8 cellular contexts compared by ENCODE assay signal in genomic region chr1:194295690-194296089, GRCh38.
DNase-seq lines count a peak whose midpoint lies in the region; ATAC-seq, FAIRE-seq and TF ChIP-seq lines count a peak whose summit lies in the region.

No MANE protein-coding gene starts in this region.

- POLR2A ChIA-PET in endothelial cell of umbilical vein (lab: Charles Lee): no interaction called here

- H3K36me3 ChIP-seq in OCI-LY1 (ENCODE audit: insufficient read depth, low read length) (no peaks in the 10 kb centered on the region), endothelial cell of umbilical vein (ENCODE audit: control insufficient read depth in 2 of 2, extremely low read depth in 1 of 2, insufficient read depth in 2 of 2, low read length in 2 of 2) (no peaks in the 10 kb centered on the region)

- H4K20me1 ChIP-seq in OCI-LY1 (ENCODE audit: insufficient read depth, low read length) (no peaks in the 10 kb centered on the region), endothelial cell of umbilical vein (replicated peaks; ENCODE audit: control insufficient read depth, extremely low read depth, insufficient read depth, low read length) (no peaks in the 10 kb centered on the region)

- no peak for TF ChIP-seq POLR2A in endothelial cell of umbilical vein (IDR thresholded peaks at IDR 0.05; ENCODE audit: low read depth, low read length)

- H3K79me2 ChIP-seq in OCI-LY1 (ENCODE audit: insufficient read depth, low read length) (no peaks in the 10 kb centered on the region), endothelial cell of umbilical vein (ENCODE audit: control insufficient read depth, insufficient read depth, low read length) (no peaks in the 10 kb centered on the region)

- H3K4me3 ChIP-seq in OCI-LY1 (ENCODE audit: low read depth, low read length, poor library complexity, severe bottlenecking) (no peak overlapping the region), endothelial cell of umbilical vein (replicated peaks in 1 of 3; ENCODE audit: insufficient read depth in 1 of 3, low read depth in 1 of 3, low read length in 3 of 3) (no peak overlapping the region)

- H3K27me3 ChIP-seq in OCI-LY1 (ENCODE audit: insufficient read depth, low read length): no peaks in the 10 kb centered on the region
- H3K27me3 ChIP-seq in endothelial cell of umbilical vein (ENCODE audit: control insufficient read depth in 2 of 2, insufficient read depth in 2 of 2, low read length in 2 of 2): no peaks in the 10 kb centered on the region

- no peaks in the 10 kb centered on the region for H3F3A ChIP-seq in OCI-LY1 (ENCODE audit: insufficient read depth, low read length)

- TF ChIP-seq CTCF in OCI-LY1 (IDR thresholded peaks at IDR 0.05; ENCODE audit: low read length) (peak; percentile 86), endothelial cell of umbilical vein (IDR thresholded peaks at IDR 0.05; ENCODE audit: extremely low read depth in 1 of 2, insufficient read depth in 1 of 2, low read depth in 1 of 2, low read length in 2 of 2) (peak; percentile 28 to 54), omental fat pad (IDR thresholded peaks at IDR 0.05) (no peak)

- H3K9me3 ChIP-seq in OCI-LY1 (ENCODE audit: low read length) (no peaks in the 10 kb centered on the region), endothelial cell of umbilical vein (replicated peaks; ENCODE audit: control insufficient read depth, insufficient read depth, low read length) (no peaks in the 10 kb centered on the region)

- H3K9me1 ChIP-seq in endothelial cell of umbilical vein (replicated peaks; ENCODE audit: control insufficient read depth, extremely low read depth, insufficient read depth, low read length): no peaks in the 10 kb centered on the region

- H3K27ac ChIP-seq in OCI-LY1 (ENCODE audit: low read depth, low read length, poor library complexity, severe bottlenecking) (peak overlapping the region; percentile 62), endothelial cell of umbilical vein (ENCODE audit: insufficient read depth, low read depth, low read length) (no peak overlapping the region)

- intact Hi-C loops in endothelial cell of umbilical vein (cut with micrococcal nuclease): loop anchor here (1.0 to 2.0 kb wide), 2 partner anchors 889 to 1112 kb away; no protein-coding TSS in a partner anchor

- H3K4me2 ChIP-seq in OCI-LY1 (ENCODE audit: low read length): no peak overlapping the region
- no peak overlapping the region for H3K4me2 ChIP-seq in endothelial cell of umbilical vein (ENCODE audit: insufficient read depth, low read length)

- peak; percentile 42 for FAIRE-seq in endothelial cell of umbilical vein (lab: Jason Lieb, UNC)

- DNase-seq in NCI-H1417 (lab: John Stamatoyannopoulos, UW) (peak in 2 of 3 experiments; percentile 25 to 76), NCI-H1417 treated with DMSO at 0.1 percent for 48 hours (lab: John Stamatoyannopoulos, UW) (no peak), endothelial cell of umbilical vein (ENCODE audit: low read depth, low spot score) (peak; percentile 52), omental fat pad (ENCODE audit: low spot score) (no peak), RKO (ENCODE audit: low spot score) (no peak)

- H3K9me2 ChIP-seq in OCI-LY1 (ENCODE audit: low read depth, low read length): no peaks in the 10 kb centered on the region

- H3K4me1 ChIP-seq in OCI-LY1 (ENCODE audit: insufficient read depth, low read length, severe bottlenecking): peaks cover 25% of the 10 kb centered on the region
- no peaks in the 10 kb centered on the region for H3K4me1 ChIP-seq in endothelial cell of umbilical vein (ENCODE audit: control insufficient read depth, extremely low read depth, insufficient read depth, low read length)

- ATAC-seq in GM19455 (IDR thresholded peaks at IDR 0.05; ENCODE audit: unreplicated experiment) (peak; percentile 86), HG03439 (IDR thresholded peaks at IDR 0.05; ENCODE audit: unreplicated experiment) (peak; percentile 93), omental fat pad (ENCODE audit: low FRiP score) (peak; percentile 57)

- CTCF ChIA-PET in endothelial cell of umbilical vein (lab: Charles Lee): interaction anchor here (0.8 to 1.2 kb wide), 4 partner anchors 559 to 1153 kb away, joined by 3 to 5 read pairs (median 4); no protein-coding TSS in a partner anchor

- H3K9ac ChIP-seq in OCI-LY1 (ENCODE audit: low read length): no peak overlapping the region
- H3K9ac ChIP-seq in endothelial cell of umbilical vein (replicated peaks; ENCODE audit: extremely low read depth, insufficient read depth, low read length): no peak overlapping the region

- dilution Hi-C loops in endothelial cell of umbilical vein (cut with MboI; ENCODE audit: extremely low pct_ligation_motif_present, low sequenced_read_pairs): no loop called here

- H2AFZ ChIP-seq in OCI-LY1 (ENCODE audit: low read length): no peak overlapping the region
- H2AFZ ChIP-seq in endothelial cell of umbilical vein (ENCODE audit: low read depth, low read length): no peak overlapping the region

- no TSS peak for BruUV-seq in endothelial cell of umbilical vein (replicated peaks; lab: Mats Ljungman, UMichigan)

TF ChIP-seq in endothelial cell of umbilical vein, 7 proteins besides CTCF, POLR2A, EP300 and RAD21:
- TF ChIP-seq FOS (IDR thresholded peaks at IDR 0.05; ENCODE audit: borderline replicate concordance, insufficient read depth, low read length) (no peak), POLR2AphosphoS5 (IDR thresholded peaks at IDR 0.05; ENCODE audit: insufficient read depth, low read depth, low read length) (no peak), MAX (IDR thresholded peaks at IDR 0.05; ENCODE audit: insufficient read depth, insufficient read length) (no peak), GATA2 (IDR thresholded peaks at IDR 0.05; ENCODE audit: insufficient read depth, insufficient read length, low read depth, low read length) (no peak), JUN (IDR thresholded peaks at IDR 0.05; ENCODE audit: borderline replicate concordance, insufficient read depth, insufficient read length, low read depth) (no peak), EZH2 (IDR thresholded peaks at IDR 0.05; ENCODE audit: borderline replicate concordance, low read depth, low read length, severe bottlenecking) (no peak), MYC (IDR thresholded peaks at IDR 0.05; ENCODE audit: low read depth, low read length) (no peak)

Comparison
In these comparisons a context has a peak if more than half of its experiments do, and no peak if none do; other contexts are left out.
1. DNase-seq: peak in NCI-H1417 (2 of 3) and endothelial cell of umbilical vein (single experiment); none in NCI-H1417 treated with DMSO at 0.1 percent for 48 hours (single experiment), omental fat pad (single experiment) and RKO (single experiment).
2. CTCF ChIP-seq: peak in OCI-LY1 (single experiment) and endothelial cell of umbilical vein (2 of 2); none in omental fat pad (0 of 3).
3. Peak in every context shown above with its lines, with median percentiles within 50 percentile points of each other: ATAC-seq.